ENCODE assay signal across 10 cellular contexts in genomic region chr19:29662278-29662603, GRCh38. TPM values are rescaled to one million over a fixed set of nuclear protein-coding genes. Genes with fewer than 3 reads are reported as not detected.
DNase-seq lines count a peak whose midpoint lies in the region; ATAC-seq and TF ChIP-seq lines count a peak whose summit lies in the region.
"Had no signal": no experiment of that assay in that cellular context is flagged by ENCODE, and none has a peak within 500 bp of the region (broad histone marks: within the 10 kb centered on the region; RNA-seq: fewer than 3 reads in every experiment).

No MANE protein-coding gene starts in this region.

- TF ChIP-seq CTCF in AG09309 (IDR thresholded peaks at IDR 0.05; ENCODE audit: control insufficient read depth, insufficient read depth, low read depth, low read length, missing control alignments) = no peak
- no peak for TF ChIP-seq CTCF in VCaP (conservative IDR thresholded peaks at IDR 0.05)
- no peak for TF ChIP-seq CTCF in foreskin fibroblast (IDR thresholded peaks at IDR 0.05; ENCODE audit: low read depth, low read length)
- no peak for TF ChIP-seq CTCF in parathyroid adenoma (IDR thresholded peaks at IDR 0.05)

- H3K27me3 Mint-ChIP-seq in T-cell = no peaks in the 10 kb centered on the region

- CTCF ChIA-PET in T-cell (lab: Charles Lee) = interaction anchor here (1.4 to 2.5 kb wide), 4 partner anchors 9 to 52 kb away, joined by 3 to 18 read pairs (median 6); no protein-coding TSS in a partner anchor

- no peak overlapping the region for H3K9ac ChIP-seq in parathyroid adenoma

- H3K4me1 ChIP-seq in parathyroid adenoma = peaks cover 8% of the 10 kb centered on the region

- DNase-seq in AG09309 (ENCODE audit: low read depth) (no peak), foreskin fibroblast (no peak), T-cell (no peak), NCI-H1105 treated with DMSO at 0.1 percent for 48 hours (lab: John Stamatoyannopoulos, UW) (no peak), NCI-H226 (no peak)
- DNase-seq: NCI-H2171 had no signal

- no peaks in the 10 kb centered on the region for H3K9me3 ChIP-seq in parathyroid adenoma (ENCODE audit: control insufficient read depth, low read length)
- H3K9me3 ChIP-seq: neutrophil had no signal

- H3K4me3 ChIP-seq in AG09309 (ENCODE audit: control insufficient read depth, low read depth, low read length) = peak overlapping the region; percentile 9
- H3K4me3 ChIP-seq in foreskin fibroblast (ENCODE audit: low read depth in 1 of 2, low read length in 2 of 2) = peak overlapping the region; percentile 31 to 51
- no peak overlapping the region for H3K4me3 ChIP-seq in parathyroid adenoma (ENCODE audit: low read depth, low read length)

- POLR2A ChIA-PET in T-cell (lab: Charles Lee) = no interaction called here

- peaks cover 29 to 42% (median 41%) of the 10 kb centered on the region in 3 donors for H3K4me1 Mint-ChIP-seq in T-cell

- peak overlapping the region in 1 of 2 donors; percentile 83 for H3K27ac Mint-ChIP-seq in T-cell

- H3K4me3 Mint-ChIP-seq in T-cell = no peak overlapping the region

- H3K79me2 ChIP-seq in parathyroid adenoma = no peaks in the 10 kb centered on the region

- H3K27ac ChIP-seq in VCaP = peak overlapping the region; percentile 85
- no peak overlapping the region for H3K27ac ChIP-seq in parathyroid adenoma
- H3K27ac ChIP-seq: neutrophil had no signal

- H3K9me3 Mint-ChIP-seq in T-cell = no peaks in the 10 kb centered on the region

- no peak for ATAC-seq in HG03460 (IDR thresholded peaks at IDR 0.05; ENCODE audit: unreplicated experiment)
- ATAC-seq in T-cell (replicated peaks in 1 of 4) = no peak

- peak overlapping the region; percentile 7 for H2AFZ ChIP-seq in parathyroid adenoma

- no peaks in the 10 kb centered on the region for H3K36me3 ChIP-seq in parathyroid adenoma (ENCODE audit: control insufficient read depth, insufficient read depth, low read length)
- H3K36me3 ChIP-seq: neutrophil had no signal

- no peak overlapping the region for H3K4me2 ChIP-seq in parathyroid adenoma (ENCODE audit: low read length)

- no peaks in the 10 kb centered on the region for H3K27me3 ChIP-seq in parathyroid adenoma (ENCODE audit: control insufficient read depth, insufficient read depth, low read length)

- H3K36me3 Mint-ChIP-seq in T-cell = peaks cover 3% of the 10 kb centered on the region

RNA-seq across cellular contexts. Expression of gene PLEKHF1, which starts 3.0 kb away (rescaled TPM):
- total RNA-seq in T-cell = 10 to 100 TPM; 13.2 to 42.6 (median 34.5) TPM

RNA-seq across cellular contexts. Expression of gene C19orf12, which starts 52.8 kb away (rescaled TPM):
- 10 to 100 TPM; 25.1 to 38.7 (median 34.2) TPM for total RNA-seq in T-cell

RNA-seq across cellular contexts. Expression of gene POP4, which starts 56.2 kb away (rescaled TPM):
- total RNA-seq in T-cell = 10 to 100 TPM; 43.7 to 59.6 (median 55.5) TPM
